ENCODE assay signal across 11 cellular contexts in genomic region chr3:30227571-30228301, GRCh38.
DNase-seq lines count a peak whose midpoint lies in the region; ATAC-seq and TF ChIP-seq lines count a peak whose summit lies in the region.
"Had no signal": no experiment of that assay in that cellular context is flagged by ENCODE, and none has a peak within 500 bp of the region (broad histone marks: within the 10 kb centered on the region; RNA-seq: fewer than 3 reads in every experiment).

No MANE protein-coding gene starts in this region.

- ATAC-seq in CD8-positive, alpha-beta T cell = no peak
- no peak for ATAC-seq in HG03432 (IDR thresholded peaks at IDR 0.05; ENCODE audit: unreplicated experiment)

- no peak overlapping the region for H3K4ac ChIP-seq in trophoblast cell (ENCODE audit: low read depth, low read length)

- no peak overlapping the region for H2AFZ ChIP-seq in trophoblast cell (ENCODE audit: insufficient read depth, low read length, poor library complexity)

- no peaks in the 10 kb centered on the region for H3K79me1 ChIP-seq in trophoblast cell (ENCODE audit: low read length)

- H3K4me2 ChIP-seq in skeletal muscle satellite cell (ENCODE audit: low read length) = peak overlapping the region; percentile 24
- H3K4me2 ChIP-seq in trophoblast cell (ENCODE audit: low read length) = no peak overlapping the region

- H3K23ac ChIP-seq in trophoblast cell (ENCODE audit: low read length) = no peak overlapping the region

- H3K27ac ChIP-seq in HEK293 (ENCODE audit: extremely low read depth, low read depth, low read length) = no peak overlapping the region
- H3K27ac ChIP-seq in CD8-positive, alpha-beta T cell (ENCODE audit: low read depth, low read length) = no peak overlapping the region
- no peak overlapping the region for H3K27ac ChIP-seq in trophoblast cell (ENCODE audit: low read depth, low read length)

- H3K36me3 Mint-ChIP-seq in CD8-positive, alpha-beta T cell = no peaks in the 10 kb centered on the region

- peaks cover 11% of the 10 kb centered on the region for H3K4me1 Mint-ChIP-seq in CD8-positive, alpha-beta T cell (ENCODE audit: low read depth)

- TF ChIP-seq CTCF in HEK293 (tag by site-specific recombination; IDR thresholded peaks at IDR 0.05) = no peak
- no peak for TF ChIP-seq CTCF in CD8-positive, alpha-beta T cell (IDR thresholded peaks at IDR 0.05)

- H3K79me2 ChIP-seq in trophoblast cell (ENCODE audit: control insufficient read depth, insufficient read depth, low read length, poor library complexity) = no peaks in the 10 kb centered on the region

- no peak overlapping the region for H4K8ac ChIP-seq in trophoblast cell (ENCODE audit: low read depth, low read length)

- H2BK12ac ChIP-seq in trophoblast cell (ENCODE audit: low read length) = no peak overlapping the region

- no peak overlapping the region for H4K12ac ChIP-seq in trophoblast cell (ENCODE audit: low read depth, low read length)

- H3K9ac ChIP-seq in skeletal muscle satellite cell (ENCODE audit: low read depth, low read length) (peak overlapping the region; percentile 64), trophoblast cell (ENCODE audit: low read length) (no peak overlapping the region)

- DNase-seq in SW 1271 (lab: John Stamatoyannopoulos, UW) (peak; percentile 8 to 69), fibroblast of the conjunctiva (ENCODE audit: low read depth) (peak; percentile 84), SHP77 (lab: John Stamatoyannopoulos, UW) (no peak), trophoblast cell (no peak)
- no peak for DNase-seq in CD8-positive, alpha-beta T cell
- DNase-seq: amygdala, NCI-H446 treated with DMSO at 0.1 percent for 48 hours had no signal

- CTCF ChIA-PET in HEK293 (lab: Yijun Ruan, JAX) = interaction anchor here (0.6 to 0.7 kb wide), 3 partner anchors 65 to 673 kb away, joined by 3 read pairs; no protein-coding TSS in a partner anchor
- CTCF ChIA-PET in CD8-positive, alpha-beta T cell (lab: Charles Lee) = no interaction called here

- no peak overlapping the region for H3K27ac Mint-ChIP-seq in CD8-positive, alpha-beta T cell

- POLR2A ChIA-PET in HEK293 (lab: Yijun Ruan, JAX) = no interaction called here
- POLR2A ChIA-PET in CD8-positive, alpha-beta T cell (lab: Charles Lee) = interaction anchor here (1.0 kb wide), 1 partner anchor 49 kb away, joined by 4 read pairs; no protein-coding TSS in a partner anchor

- no peaks in the 10 kb centered on the region for H3K9me3 ChIP-seq in HEK293 (ENCODE audit: control insufficient read depth, insufficient read depth, low read depth, low read length)
- H3K9me3 ChIP-seq in skeletal muscle satellite cell (replicated peaks; ENCODE audit: low read length) = no peaks in the 10 kb centered on the region
- H3K9me3 ChIP-seq in CD8-positive, alpha-beta T cell (ENCODE audit: low read length) = no peaks in the 10 kb centered on the region
- no peaks in the 10 kb centered on the region for H3K9me3 ChIP-seq in trophoblast cell (ENCODE audit: insufficient read depth, low read depth, low read length)

- no peak overlapping the region for H2AK5ac ChIP-seq in trophoblast cell (ENCODE audit: low read length)

- H3K4me3 ChIP-seq in HEK293 (ENCODE audit: low read depth, low read length) = no peak overlapping the region
- no peak overlapping the region for H3K4me3 ChIP-seq in skeletal muscle satellite cell (ENCODE audit: low read length)
- no peak overlapping the region for H3K4me3 ChIP-seq in CD8-positive, alpha-beta T cell (ENCODE audit: low read depth, low read length)
- H3K4me3 ChIP-seq in trophoblast cell (ENCODE audit: low read depth, low read length) = no peak overlapping the region
- H3K4me3 ChIP-seq: skin epidermis had no signal

- no peak overlapping the region for H2BK120ac ChIP-seq in trophoblast cell (ENCODE audit: insufficient read depth, low read length, poor library complexity)

- H3K4me1 ChIP-seq in HEK293 (ENCODE audit: control insufficient read depth, insufficient read depth, low read length) (no peaks in the 10 kb centered on the region), skeletal muscle satellite cell (ENCODE audit: control insufficient read depth, insufficient read depth, low read length) (peaks cover 55% of the 10 kb centered on the region), trophoblast cell (ENCODE audit: control insufficient read depth in 1 of 2, insufficient read depth in 2 of 2, low read length in 2 of 2) (peaks cover 0 to 3% of the 10 kb centered on the region in 2 experiments)
- H3K4me1 ChIP-seq in CD8-positive, alpha-beta T cell (ENCODE audit: insufficient read depth, low read length) = no peaks in the 10 kb centered on the region

- H3K36me3 ChIP-seq in HEK293 (ENCODE audit: control insufficient read depth in 2 of 2, insufficient read depth in 1 of 2, low read length in 2 of 2) (no peaks in the 10 kb centered on the region), skeletal muscle satellite cell (ENCODE audit: insufficient read depth, low read length) (no peaks in the 10 kb centered on the region), trophoblast cell (ENCODE audit: control insufficient read depth in 1 of 2, insufficient read depth in 2 of 2, low read length in 2 of 2) (no peaks in the 10 kb centered on the region)
- no peaks in the 10 kb centered on the region for H3K36me3 ChIP-seq in CD8-positive, alpha-beta T cell (ENCODE audit: insufficient read depth, low read length)

- H3K14ac ChIP-seq in trophoblast cell (ENCODE audit: low read length) = no peak overlapping the region

- intact Hi-C loops in CD8-positive, alpha-beta T cell (cut with DNase I, micrococcal nuclease) = no loop called here

- no peak overlapping the region for H4K91ac ChIP-seq in trophoblast cell (ENCODE audit: low read depth, low read length)

- H2BK5ac ChIP-seq in trophoblast cell (ENCODE audit: low read depth, low read length, poor library complexity) = no peak overlapping the region

- WGBS in trophoblast cell (ENCODE audit: extremely low coverage, insufficient coverage, insufficient read length) = no CpG with 5 or more reads among the region's 2 CpGs

- no peak overlapping the region for H3K4me3 Mint-ChIP-seq in CD8-positive, alpha-beta T cell

- no peaks in the 10 kb centered on the region for H3K27me3 ChIP-seq in skeletal muscle satellite cell (ENCODE audit: control insufficient read depth, insufficient read depth, low read length)
- no peaks in the 10 kb centered on the region for H3K27me3 ChIP-seq in CD8-positive, alpha-beta T cell (ENCODE audit: insufficient read depth, low read length)
- no peaks in the 10 kb centered on the region for H3K27me3 ChIP-seq in trophoblast cell (ENCODE audit: insufficient read depth, low read length)

- no peak overlapping the region for H3K18ac ChIP-seq in trophoblast cell (ENCODE audit: low read length)

- H3K27me3 Mint-ChIP-seq in CD8-positive, alpha-beta T cell (ENCODE audit: low read depth) = no peaks in the 10 kb centered on the region

- no peaks in the 10 kb centered on the region for H3K9me3 Mint-ChIP-seq in CD8-positive, alpha-beta T cell

TF ChIP-seq in HEK293, 187 proteins besides CTCF, POLR2A, EP300 and RAD21:
- TF ChIP-seq KLF1 (tag by site-specific recombination; IDR thresholded peaks at IDR 0.05) (no peak), PRDM6 (tag by site-specific recombination; IDR thresholded peaks at IDR 0.05) (0 out of 2 replicates have a peak, but pooled peaks have one; percentile 7), TCF7L2 (IDR thresholded peaks at IDR 0.05; ENCODE audit: borderline replicate concordance, low read depth, low read length) (peak; percentile 77)

Comparison
In these comparisons a context has a peak if more than half of its experiments do, and no peak if none do; other contexts are left out.
1. DNase-seq: peak in SW 1271 (2 of 2) and fibroblast of the conjunctiva (single experiment); none in SHP77 (0 of 2), CD8-positive, alpha-beta T cell (0 of 7) and trophoblast cell (0 of 2).